In genomic region chr2:38610851-38611801, GRCh38 we compare ENCODE assay signal across 9 cellular contexts. TPM values are rescaled to one million over a fixed set of nuclear protein-coding genes. Genes with fewer than 3 reads are reported as not detected.
A peak's percentile ranks its signal among the peaks of the same experiment; 100 is the strongest.
DNase-seq lines count a peak whose midpoint lies in the region; ATAC-seq, FAIRE-seq and TF ChIP-seq lines count a peak whose summit lies in the region.
"Had no signal": no experiment of that assay in that cellular context is flagged by ENCODE, and none has a peak within 500 bp of the region (broad histone marks: within the 10 kb centered on the region; RNA-seq: fewer than 3 reads in every experiment).

No MANE protein-coding gene starts in this region.

- peak overlapping the region; percentile 69 for H3K4me2 ChIP-seq in GM12878 (ENCODE audit: control insufficient read depth, insufficient read depth)

- H3K27ac ChIP-seq in GM12878 (ENCODE audit: control insufficient read depth, insufficient read depth) = no peak overlapping the region
- no peak overlapping the region for H3K27ac ChIP-seq in effector memory CD4-positive, alpha-beta T cell (ENCODE audit: insufficient read depth, low read length, poor library complexity, severe bottlenecking)

- DNase-seq in Daoy (ENCODE audit: low read depth) (peak; percentile 59), GM12878 (ENCODE audit: low read depth, low spot score) (peak; percentile 52), posterior vena cava (ENCODE audit: low spot score) (no peak), NCI-H2196 treated with DMSO at 0.1 percent for 48 hours (lab: John Stamatoyannopoulos, UW; ENCODE audit: unreplicated experiment) (no peak), cerebellar cortex (ENCODE audit: low spot score) (no peak)
- DNase-seq in effector memory CD4-positive, alpha-beta T cell = no peak

- no peak for TF ChIP-seq CTCF in GM12878 (IDR thresholded peaks at IDR 0.05 in 2 of 3, conservative IDR thresholded peaks at IDR 0.05 in 1 of 3; ENCODE audit: control insufficient read depth in 2 of 3, extremely low read depth in 1 of 3, insufficient read depth in 1 of 3, low read depth in 3 of 3, low read length in 3 of 3)

- TF ChIP-seq POLR2A in GM12878 (IDR thresholded peaks at IDR 0.05; ENCODE audit: low read depth, low read length) = no peak

- CTCF ChIA-PET in GM12878 (lab: Yijun Ruan, JAX) = interaction anchor here (0.6 to 3.5 kb wide), 6 partner anchors 9 to 235 kb away, joined by 3 to 11 read pairs (median 3); partner anchors contain the start of gene ATL2

- H3K27me3 ChIP-seq in GM12878 (replicated peaks in 1 of 2; ENCODE audit: control insufficient read depth in 2 of 2, insufficient read depth in 2 of 2, low read length in 1 of 2) = no peaks in the 10 kb centered on the region; a peak in 1 of 4 replicates
- no peaks in the 10 kb centered on the region for H3K27me3 ChIP-seq in effector memory CD4-positive, alpha-beta T cell (replicated peaks; ENCODE audit: control insufficient read depth, insufficient read depth, low read length, poor library complexity, severe bottlenecking)

- RAD21 ChIA-PET in GM12878 (lab: Charles Lee; ENCODE audit: unreplicated experiment) = interaction anchor here (0.7 to 2.8 kb wide), 13 partner anchors 9 to 137 kb away, joined by 3 to 16 read pairs (median 3); no protein-coding TSS in a partner anchor

- no peak overlapping the region for H3K9ac ChIP-seq in GM12878 (ENCODE audit: control insufficient read depth, insufficient read depth, low read length)

- no peak overlapping the region for H2AFZ ChIP-seq in GM12878 (ENCODE audit: control insufficient read depth, low read depth, low read length)

- ATAC-seq in GM19455 (IDR thresholded peaks at IDR 0.05; ENCODE audit: unreplicated experiment) (peak; percentile 66), HG03432 (IDR thresholded peaks at IDR 0.05; ENCODE audit: unreplicated experiment) (peak; percentile 72), GM12878 (peak; percentile 87)
- ATAC-seq: Right ventricle myocardium inferior had no signal

- H3K4me1 ChIP-seq in GM12878 (ENCODE audit: control insufficient read depth, insufficient read depth, low read length) = peaks cover 26% of the 10 kb centered on the region
- H3K4me1 ChIP-seq in effector memory CD4-positive, alpha-beta T cell (ENCODE audit: control insufficient read depth, insufficient read depth, low read length, poor library complexity, severe bottlenecking) = peaks cover 4% of the 10 kb centered on the region

- WGBS in GM12878 (ENCODE audit: insufficient coverage, insufficient replicate concordance, low lambda C conversion rate, missing lambda C conversion rate) = 35% methylated on average over 8 of the region's 8 CpGs

- peaks cover 6% of the 10 kb centered on the region; the same call in 2 of the 3 replicates for H3K9me3 ChIP-seq in GM12878 (replicated peaks; ENCODE audit: control insufficient read depth, insufficient read depth, low read length)
- no peaks in the 10 kb centered on the region for H3K9me3 ChIP-seq in effector memory CD4-positive, alpha-beta T cell (ENCODE audit: control insufficient read depth, low read length)

- H4K20me1 ChIP-seq in GM12878 (ENCODE audit: control insufficient read depth, insufficient read depth) = no peaks in the 10 kb centered on the region

- no peaks in the 10 kb centered on the region for H3K79me2 ChIP-seq in GM12878 (ENCODE audit: control insufficient read depth, insufficient read depth, low read length)

- no peaks in the 10 kb centered on the region for H3K36me3 ChIP-seq in GM12878 (ENCODE audit: control insufficient read depth in 2 of 2, insufficient read depth in 2 of 2, low read length in 1 of 2)
- no peaks in the 10 kb centered on the region for H3K36me3 ChIP-seq in effector memory CD4-positive, alpha-beta T cell (ENCODE audit: control insufficient read depth, insufficient read depth, low read length)

- POLR2A ChIA-PET in GM12878 (lab: Charles Lee) = interaction anchor here (0.6 to 2.6 kb wide), 8 partner anchors 9 to 139 kb away, joined by 3 to 9 read pairs (median 4); partner anchors contain the start of gene GALM

- no peak for TF ChIP-seq RAD21 in GM12878 (IDR thresholded peaks at IDR 0.05; ENCODE audit: insufficient read depth, low read depth, low read length)

- FAIRE-seq in GM12878 (lab: Jason Lieb, UNC) = peak; percentile 77

- BruUV-seq in GM12878 (replicated peaks; lab: Mats Ljungman, UMichigan) = no TSS peak

- H3K4me3 ChIP-seq in GM12878 = no peak overlapping the region
- H3K4me3 ChIP-seq in effector memory CD4-positive, alpha-beta T cell (ENCODE audit: insufficient read depth, low read depth, low read length, poor library complexity, severe bottlenecking) = no peak overlapping the region

- SMC1A ChIA-PET in GM12878 (lab: Charles Lee; ENCODE audit: uncharacterized antibody, unreplicated experiment) = interaction anchor here (0.6 to 4.4 kb wide), 16 partner anchors 9 to 112 kb away, joined by 3 to 27 read pairs (median 6); partner anchors contain the start of genes GALM and HNRNPLL

- intact Hi-C loops in GM12878 (cut with micrococcal nuclease; ENCODE audit: unreplicated experiment) = loop anchor here (2.0 to 10.0 kb wide), 2 partner anchors 24 to 514 kb away; partner anchors contain the start of gene SOS1
- intact Hi-C loops in posterior vena cava (cut with DNase I) = loop anchor here in 1 of 2 donors (10.0 kb wide), 1 partner anchor 54 kb away; the partner anchor contains the start of gene GALM

- in situ Hi-C loops in GM12878 (cut with MboI) = no loop called here

- peak; percentile 39 to 86; a peak in 2 of 4 replicates for TF ChIP-seq EP300 in GM12878 (IDR thresholded peaks at IDR 0.05; ENCODE audit: borderline replicate concordance in 1 of 2, control insufficient read depth in 1 of 2, low read depth in 2 of 2, low read length in 2 of 2)

TF ChIP-seq in GM12878, 131 proteins besides CTCF, POLR2A, EP300 and RAD21 (continues in another document):
- TF ChIP-seq PBX3 (IDR thresholded peaks at IDR 0.05; ENCODE audit: insufficient replicate concordance, low read depth, low read length) (no peak), DPF2 (IDR thresholded peaks at IDR 0.05) (peak; percentile 94), YBX1 (IDR thresholded peaks at IDR 0.05) (no peak)

RNA-seq across cellular contexts. Expression of gene HNRNPLL, which starts 8.4 kb away (rescaled TPM):
- 46.9 and 52.7 TPM in 2 replicates for total RNA-seq in Daoy (2014; rRNA removed; shearing (Covaris generic))
- 81.6 and 94.0 TPM in 2 replicates for total RNA-seq in GM12878 (2013; cell fraction: nucleolus; rRNA removed)
- total RNA-seq in GM12878 (2014; rRNA removed) = 3.1 and 3.5 TPM in 2 replicates
- total RNA-seq in GM12878 (2014; rRNA removed; fragmentation: Illumina TruSeq; extraction: Trizol) = 2.4 and 2.7 TPM in 2 replicates
- total RNA-seq in GM12878 (2021) = 3.2 and 4.0 TPM in 2 replicates
- polyA plus RNA-seq in GM12878 (2011; ENCODE audit: low read depth) = 10.1 TPM
- 27.1 and 43.6 TPM in 2 replicates for polyA plus RNA-seq in GM12878 (2011; rRNA removed)
- 8.7 and 10.7 TPM in 2 replicates for polyA plus RNA-seq in GM12878 (2011; cell fraction: cytosol; rRNA removed)
- 15.3 and 18.0 TPM in 2 replicates for polyA plus RNA-seq in GM12878 (2011; cell fraction: nucleus; rRNA removed)
- polyA plus RNA-seq in GM12878 (2012) = 10.2 and 15.8 TPM in 2 replicates
- 2.0 and 2.9 TPM in 2 replicates for polyA plus RNA-seq in GM12878 (2014; fragmentation: Illumina TruSeq; extraction: Trizol)
- polyA plus RNA-seq in GM12878 (2014; fragmentation: Nextera tagmentation; extraction: Ambion mirVana) = 1 to 10 TPM in 1 of 2 experiments, under 1 TPM in 1; 0.98 to 1.5 TPM
- polyA plus RNA-seq in GM12878 (2014; rRNA removed) = 1.8 and 3.2 TPM in 2 replicates
- 10 to 100 TPM in 1 of 2 experiments, 1 to 10 TPM in 1; 8.3 to 10.5 TPM for polyA plus RNA-seq in GM12878 (2016; fragmentation: Nextera tagmentation; extraction: Ambion mirVana)
- 14.0 and 19.8 TPM in 2 replicates for polyA minus RNA-seq in GM12878 (2011; rRNA and poly(A)+ RNA removed)
- 7.9 and 10.4 TPM in 2 replicates for polyA minus RNA-seq in GM12878 (2011; cell fraction: cytosol; rRNA and poly(A)+ RNA removed)
- polyA minus RNA-seq in GM12878 (2011; cell fraction: nucleus; rRNA and poly(A)+ RNA removed) = 19.5 and 24.5 TPM in 2 replicates
- total RNA-seq in posterior vena cava = 10 to 100 TPM; 54.6 to 55.6 TPM

RNA-seq across cellular contexts. Expression of gene GALM, which starts 54.8 kb away (rescaled TPM):
- 3.3 and 3.6 TPM in 2 replicates for total RNA-seq in Daoy (2014; rRNA removed; shearing (Covaris generic))
- total RNA-seq in GM12878 (2013; cell fraction: nucleolus; rRNA removed) = 17.5 and 23.2 TPM in 2 replicates
- total RNA-seq in GM12878 (2014; rRNA removed) (1.1 and 1.6 TPM in 2 replicates), GM12878 (2014; rRNA removed; fragmentation: Illumina TruSeq; extraction: Trizol) (0.83 and 1.1 TPM in 2 replicates), GM12878 (2021) (1.1 and 1.8 TPM in 2 replicates), posterior vena cava (10 to 100 TPM; 10.8 to 18.3 TPM)
- polyA plus RNA-seq in GM12878 (2011; ENCODE audit: low read depth) = 7.8 TPM
- polyA plus RNA-seq in GM12878 (2011; rRNA removed) (1.7 and 1.9 TPM in 2 replicates), GM12878 (2014; fragmentation: Illumina TruSeq; extraction: Trizol) (0.74 and 1.4 TPM in 2 replicates), GM12878 (2014; fragmentation: Nextera tagmentation; extraction: Ambion mirVana) (1 to 10 TPM; 1.5 to 1.7 TPM), GM12878 (2014; rRNA removed) (1.1 and 2.0 TPM in 2 replicates), GM12878 (2016; fragmentation: Nextera tagmentation; extraction: Ambion mirVana) (1 to 10 TPM; 3.9 to 4.0 TPM)
- polyA plus RNA-seq in GM12878 (2011; cell fraction: cytosol; rRNA removed) = 1.3 and 1.4 TPM in 2 replicates
- polyA plus RNA-seq in GM12878 (2011; cell fraction: nucleus; rRNA removed) = 0.34 and 0.66 TPM in 2 replicates
- 4.3 and 8.5 TPM in 2 replicates for polyA plus RNA-seq in GM12878 (2012)
- polyA minus RNA-seq in GM12878 (2011; rRNA and poly(A)+ RNA removed) = 1.4 and 2.0 TPM in 2 replicates
- 0.94 TPM in 1 of 2 replicates, not detected in the other for polyA minus RNA-seq in GM12878 (2011; cell fraction: cytosol; rRNA and poly(A)+ RNA removed)
- 1.1 TPM in 2 replicates for polyA minus RNA-seq in GM12878 (2011; cell fraction: nucleus; rRNA and poly(A)+ RNA removed)

Comparison
In these comparisons a context has a peak if more than half of its experiments do, and no peak if none do; other contexts are left out.
1. DNase-seq: peak in Daoy (single experiment) and GM12878 (single experiment); none in effector memory CD4-positive, alpha-beta T cell (0 of 3), posterior vena cava (single experiment), NCI-H2196 treated with DMSO at 0.1 percent for 48 hours (single experiment) and cerebellar cortex (single experiment).
2. Peak in every context shown above with its lines, with median percentiles within 50 percentile points of each other: ATAC-seq.